1 cellular context compared by ENCODE assay signal in the genomic region with DNA sequence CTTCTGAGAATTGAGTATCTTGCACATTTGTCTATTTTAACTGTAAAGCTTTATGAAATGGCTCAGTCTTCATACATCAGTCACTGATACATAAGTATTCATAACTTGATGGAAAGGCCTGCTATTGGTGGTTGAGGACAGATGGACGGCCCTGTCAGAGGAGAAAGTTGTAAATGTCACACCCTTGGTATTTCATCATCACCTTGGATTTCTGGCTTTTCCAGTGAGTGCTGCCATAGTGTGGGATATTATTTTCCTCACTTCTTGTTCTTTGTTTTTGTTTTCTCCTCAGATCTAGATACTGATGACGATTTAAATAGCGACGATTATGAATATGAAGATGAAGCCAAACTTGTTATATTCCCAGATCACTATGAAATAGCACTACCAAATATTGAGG.
TF ChIP-seq lines count a peak whose summit lies in the region.

No MANE protein-coding gene starts in this region.

TF ChIP-seq in K562, 482 proteins besides CTCF, POLR2A, EP300 and RAD21 (continued from another document):
- TF ChIP-seq, protein P1, sequence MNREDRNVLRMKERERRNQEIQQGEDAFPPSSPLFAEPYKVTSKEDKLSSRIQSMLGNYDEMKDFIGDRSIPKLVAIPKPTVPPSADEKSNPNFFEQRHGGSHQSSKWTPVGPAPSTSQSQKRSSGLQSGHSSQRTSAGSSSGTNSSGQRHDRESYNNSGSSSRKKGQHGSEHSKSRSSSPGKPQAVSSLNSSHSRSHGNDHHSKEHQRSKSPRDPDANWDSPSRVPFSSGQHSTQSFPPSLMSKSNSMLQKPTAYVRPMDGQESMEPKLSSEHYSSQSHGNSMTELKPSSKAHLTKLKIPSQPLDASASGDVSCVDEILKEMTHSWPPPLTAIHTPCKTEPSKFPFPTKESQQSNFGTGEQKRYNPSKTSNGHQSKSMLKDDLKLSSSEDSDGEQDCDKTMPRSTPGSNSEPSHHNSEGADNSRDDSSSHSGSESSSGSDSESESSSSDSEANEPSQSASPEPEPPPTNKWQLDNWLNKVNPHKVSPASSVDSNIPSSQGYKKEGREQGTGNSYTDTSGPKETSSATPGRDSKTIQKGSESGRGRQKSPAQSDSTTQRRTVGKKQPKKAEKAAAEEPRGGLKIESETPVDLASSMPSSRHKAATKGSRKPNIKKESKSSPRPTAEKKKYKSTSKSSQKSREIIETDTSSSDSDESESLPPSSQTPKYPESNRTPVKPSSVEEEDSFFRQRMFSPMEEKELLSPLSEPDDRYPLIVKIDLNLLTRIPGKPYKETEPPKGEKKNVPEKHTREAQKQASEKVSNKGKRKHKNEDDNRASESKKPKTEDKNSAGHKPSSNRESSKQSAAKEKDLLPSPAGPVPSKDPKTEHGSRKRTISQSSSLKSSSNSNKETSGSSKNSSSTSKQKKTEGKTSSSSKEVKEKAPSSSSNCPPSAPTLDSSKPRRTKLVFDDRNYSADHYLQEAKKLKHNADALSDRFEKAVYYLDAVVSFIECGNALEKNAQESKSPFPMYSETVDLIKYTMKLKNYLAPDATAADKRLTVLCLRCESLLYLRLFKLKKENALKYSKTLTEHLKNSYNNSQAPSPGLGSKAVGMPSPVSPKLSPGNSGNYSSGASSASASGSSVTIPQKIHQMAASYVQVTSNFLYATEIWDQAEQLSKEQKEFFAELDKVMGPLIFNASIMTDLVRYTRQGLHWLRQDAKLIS (CRISPR knock-in tag; IDR thresholded peaks at IDR 0.05): no peak
- TF ChIP-seq CREBBP (IDR thresholded peaks at IDR 0.05; ENCODE audit: low read depth, low read length): no peak
- TF ChIP-seq, protein P2, sequence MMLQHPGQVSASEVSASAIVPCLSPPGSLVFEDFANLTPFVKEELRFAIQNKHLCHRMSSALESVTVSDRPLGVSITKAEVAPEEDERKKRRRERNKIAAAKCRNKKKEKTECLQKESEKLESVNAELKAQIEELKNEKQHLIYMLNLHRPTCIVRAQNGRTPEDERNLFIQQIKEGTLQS (IDR thresholded peaks at IDR 0.05): peak; percentile 60
- TF ChIP-seq, protein P2 (CRISPR knock-in tag; conservative IDR thresholded peaks at IDR 0.05): no peak
- TF ChIP-seq, protein P3, sequence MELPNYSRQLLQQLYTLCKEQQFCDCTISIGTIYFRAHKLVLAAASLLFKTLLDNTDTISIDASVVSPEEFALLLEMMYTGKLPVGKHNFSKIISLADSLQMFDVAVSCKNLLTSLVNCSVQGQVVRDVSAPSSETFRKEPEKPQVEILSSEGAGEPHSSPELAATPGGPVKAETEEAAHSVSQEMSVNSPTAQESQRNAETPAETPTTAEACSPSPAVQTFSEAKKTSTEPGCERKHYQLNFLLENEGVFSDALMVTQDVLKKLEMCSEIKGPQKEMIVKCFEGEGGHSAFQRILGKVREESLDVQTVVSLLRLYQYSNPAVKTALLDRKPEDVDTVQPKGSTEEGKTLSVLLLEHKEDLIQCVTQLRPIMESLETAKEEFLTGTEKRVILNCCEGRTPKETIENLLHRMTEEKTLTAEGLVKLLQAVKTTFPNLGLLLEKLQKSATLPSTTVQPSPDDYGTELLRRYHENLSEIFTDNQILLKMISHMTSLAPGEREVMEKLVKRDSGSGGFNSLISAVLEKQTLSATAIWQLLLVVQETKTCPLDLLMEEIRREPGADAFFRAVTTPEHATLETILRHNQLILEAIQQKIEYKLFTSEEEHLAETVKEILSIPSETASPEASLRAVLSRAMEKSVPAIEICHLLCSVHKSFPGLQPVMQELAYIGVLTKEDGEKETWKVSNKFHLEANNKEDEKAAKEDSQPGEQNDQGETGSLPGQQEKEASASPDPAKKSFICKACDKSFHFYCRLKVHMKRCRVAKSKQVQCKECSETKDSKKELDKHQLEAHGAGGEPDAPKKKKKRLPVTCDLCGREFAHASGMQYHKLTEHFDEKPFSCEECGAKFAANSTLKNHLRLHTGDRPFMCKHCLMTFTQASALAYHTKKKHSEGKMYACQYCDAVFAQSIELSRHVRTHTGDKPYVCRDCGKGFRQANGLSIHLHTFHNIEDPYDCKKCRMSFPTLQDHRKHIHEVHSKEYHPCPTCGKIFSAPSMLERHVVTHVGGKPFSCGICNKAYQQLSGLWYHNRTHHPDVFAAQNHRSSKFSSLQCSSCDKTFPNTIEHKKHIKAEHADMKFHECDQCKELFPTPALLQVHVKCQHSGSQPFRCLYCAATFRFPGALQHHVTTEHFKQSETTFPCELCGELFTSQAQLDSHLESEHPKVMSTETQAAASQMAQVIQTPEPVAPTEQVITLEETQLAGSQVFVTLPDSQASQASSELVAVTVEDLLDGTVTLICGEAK (IDR thresholded peaks at IDR 0.05): no peak
- TF ChIP-seq, protein P3 (CRISPR knock-in tag; IDR thresholded peaks at IDR 0.05): no peak
- no peak for TF ChIP-seq CEBPG (CRISPR knock-in tag; IDR thresholded peaks at IDR 0.05)
- TF ChIP-seq CEBPG (tag; conservative IDR thresholded peaks at IDR 0.05 in 1 of 2, IDR thresholded peaks at IDR 0.05 in 1 of 2): peak; percentile 7 to 59; a peak in 1 of 4 replicates
- TF ChIP-seq, protein P4, sequence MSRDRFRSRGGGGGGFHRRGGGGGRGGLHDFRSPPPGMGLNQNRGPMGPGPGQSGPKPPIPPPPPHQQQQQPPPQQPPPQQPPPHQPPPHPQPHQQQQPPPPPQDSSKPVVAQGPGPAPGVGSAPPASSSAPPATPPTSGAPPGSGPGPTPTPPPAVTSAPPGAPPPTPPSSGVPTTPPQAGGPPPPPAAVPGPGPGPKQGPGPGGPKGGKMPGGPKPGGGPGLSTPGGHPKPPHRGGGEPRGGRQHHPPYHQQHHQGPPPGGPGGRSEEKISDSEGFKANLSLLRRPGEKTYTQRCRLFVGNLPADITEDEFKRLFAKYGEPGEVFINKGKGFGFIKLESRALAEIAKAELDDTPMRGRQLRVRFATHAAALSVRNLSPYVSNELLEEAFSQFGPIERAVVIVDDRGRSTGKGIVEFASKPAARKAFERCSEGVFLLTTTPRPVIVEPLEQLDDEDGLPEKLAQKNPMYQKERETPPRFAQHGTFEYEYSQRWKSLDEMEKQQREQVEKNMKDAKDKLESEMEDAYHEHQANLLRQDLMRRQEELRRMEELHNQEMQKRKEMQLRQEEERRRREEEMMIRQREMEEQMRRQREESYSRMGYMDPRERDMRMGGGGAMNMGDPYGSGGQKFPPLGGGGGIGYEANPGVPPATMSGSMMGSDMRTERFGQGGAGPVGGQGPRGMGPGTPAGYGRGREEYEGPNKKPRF (IDR thresholded peaks at IDR 0.05; ENCODE audit: low read depth, low read length): no peak
